8 cellular contexts compared by ENCODE assay signal in genomic region chr17:28041844-28042656, GRCh38. TPM values are rescaled to one million over a fixed set of nuclear protein-coding genes. Genes with fewer than 3 reads are reported as not detected.
DNase-seq lines count a peak whose midpoint lies in the region; ATAC-seq and TF ChIP-seq lines count a peak whose summit lies in the region.

No MANE protein-coding gene starts in this region.

- H3K9me3 ChIP-seq in iPS DF 6.9 (ENCODE audit: control insufficient read depth, insufficient read depth, low read length): no peaks in the 10 kb centered on the region
- no peaks in the 10 kb centered on the region for H3K9me3 ChIP-seq in smooth muscle cell (replicated peaks; ENCODE audit: low read depth)

- H3K4me2 ChIP-seq in smooth muscle cell: peak overlapping the region; percentile 95

- peak overlapping the region; percentile 91 for H3K9ac ChIP-seq in smooth muscle cell (ENCODE audit: low read depth)

- WGBS in iPS DF 6.9 (ENCODE audit: insufficient coverage, insufficient read length): no CpG with 5 or more reads among the region's 34 CpGs
- WGBS in smooth muscle cell (ENCODE audit: low lambda C conversion rate): 3% methylated on average over 15 of the region's 34 CpGs

- peaks cover 63% of the 10 kb centered on the region for H3K4me1 Mint-ChIP-seq in activated CD8-positive, alpha-beta T cell treated with anti-CD3 and anti-CD28 coated beads, Interleukin-2, amount 10 ng/mL, durations not matched to agents 7 days and 5 days (ENCODE audit: low read depth)

- peaks cover 31% of the 10 kb centered on the region for H3K36me3 Mint-ChIP-seq in activated CD8-positive, alpha-beta T cell treated with anti-CD3 and anti-CD28 coated beads, Interleukin-2, amount 10 ng/mL, durations not matched to agents 7 days and 5 days (ENCODE audit: low read depth)

- H3K27ac Mint-ChIP-seq in activated CD8-positive, alpha-beta T cell treated with anti-CD3 and anti-CD28 coated beads, Interleukin-2, amount 10 ng/mL, durations not matched to agents 7 days and 5 days: peak overlapping the region; percentile 78

- H3K4me3 ChIP-seq in iPS DF 6.9 (ENCODE audit: low read length) (peak overlapping the region; percentile 81), smooth muscle cell (peak overlapping the region; percentile 93)

- H4K20me1 ChIP-seq in smooth muscle cell (ENCODE audit: low read depth): peaks cover 46% of the 10 kb centered on the region

- H3K36me3 ChIP-seq in iPS DF 6.9 (ENCODE audit: control insufficient read depth, insufficient read depth, low read length) (no peaks in the 10 kb centered on the region; the same call in 1 of the 2 replicates), smooth muscle cell (ENCODE audit: low read depth) (no peaks in the 10 kb centered on the region)

- H3K27ac ChIP-seq in iPS DF 6.9 (ENCODE audit: low read length) (no peak overlapping the region), smooth muscle cell (ENCODE audit: low read depth) (peak overlapping the region; percentile 60)

- TF ChIP-seq CTCF in smooth muscle cell (IDR thresholded peaks at IDR 0.05; ENCODE audit: borderline replicate concordance, insufficient read depth, poor library complexity, severe bottlenecking): no peak

- H3F3A ChIP-seq in smooth muscle cell (ENCODE audit: low read depth): no peaks in the 10 kb centered on the region

- H3K9me3 Mint-ChIP-seq in activated CD8-positive, alpha-beta T cell treated with anti-CD3 and anti-CD28 coated beads, Interleukin-2, amount 10 ng/mL, durations not matched to agents 7 days and 5 days (ENCODE audit: insufficient read depth): no peaks in the 10 kb centered on the region

- H3K27me3 ChIP-seq in iPS DF 6.9 (ENCODE audit: control insufficient read depth, insufficient read depth, low read length) (no peaks in the 10 kb centered on the region), smooth muscle cell (ENCODE audit: low read depth) (no peaks in the 10 kb centered on the region)

- no peak for DNase-seq in activated CD8-positive, alpha-beta T cell treated with anti-CD3 and anti-CD28 coated beads, Interleukin-2, amount 10 ng/mL, durations not matched to agents 7 days and 5 days
- DNase-seq in iPS DF 6.9 (ENCODE audit: low read depth, low spot score) (no peak), smooth muscle cell (lab: John Stamatoyannopoulos, UW; ENCODE audit: unreplicated experiment) (no peak), NCI-H2029 (lab: John Stamatoyannopoulos, UW) (no peak), T1000 (lab: John Stamatoyannopoulos, UW) (no peak)

- CTCF ChIA-PET in activated CD8-positive, alpha-beta T cell treated with anti-CD3 and anti-CD28 coated beads, Interleukin-2, amount 10 ng/mL, durations not matched to agents 7 days and 5 days (lab: Charles Lee): interaction anchor here (1.3 to 1.8 kb wide), 2 partner anchors 149 to 237 kb away, joined by 3 to 7 read pairs; partner anchors contain the start of gene LYRM9

- H3K79me2 ChIP-seq in smooth muscle cell (ENCODE audit: low read depth): peaks cover 53% of the 10 kb centered on the region

- POLR2A ChIA-PET in activated CD8-positive, alpha-beta T cell treated with anti-CD3 and anti-CD28 coated beads, Interleukin-2, amount 10 ng/mL, durations not matched to agents 7 days and 5 days (lab: Charles Lee): interaction anchor here (1.0 kb wide), 1 partner anchor 34 kb away, joined by 5 read pairs; no protein-coding TSS in a partner anchor

- H3K4me3 Mint-ChIP-seq in activated CD8-positive, alpha-beta T cell treated with anti-CD3 and anti-CD28 coated beads, Interleukin-2, amount 10 ng/mL, durations not matched to agents 7 days and 5 days: peak overlapping the region; percentile 82

- ATAC-seq in GM18519 (IDR thresholded peaks at IDR 0.05; ENCODE audit: low FRiP score, unreplicated experiment) (peak; percentile 2), HG02973 (IDR thresholded peaks at IDR 0.05; ENCODE audit: unreplicated experiment) (peak; percentile 2), GM21515 (IDR thresholded peaks at IDR 0.05; ENCODE audit: unreplicated experiment) (no peak)
- ATAC-seq in activated CD8-positive, alpha-beta T cell treated with anti-CD3 and anti-CD28 coated beads, Interleukin-2, amount 10 ng/mL, durations not matched to agents 7 days and 5 days: no peak

- H3K27me3 Mint-ChIP-seq in activated CD8-positive, alpha-beta T cell treated with anti-CD3 and anti-CD28 coated beads, Interleukin-2, amount 10 ng/mL, durations not matched to agents 7 days and 5 days (ENCODE audit: low read depth): peaks cover 3% of the 10 kb centered on the region

- H2AFZ ChIP-seq in smooth muscle cell (ENCODE audit: low read depth): peak overlapping the region; percentile 69

- H3K4me1 ChIP-seq in iPS DF 6.9 (ENCODE audit: control insufficient read depth, insufficient read depth, low read length) (peaks cover 5% of the 10 kb centered on the region), smooth muscle cell (ENCODE audit: low read depth) (peaks cover 29% of the 10 kb centered on the region)

RNA-seq across cellular contexts. Expression of gene NLK, which starts 0.4 kb away (rescaled TPM):
- total RNA-seq in activated CD8-positive, alpha-beta T cell treated with anti-CD3 and anti-CD28 coated beads, Interleukin-2, amount 10 ng/mL, durations not matched to agents 7 days and 5 days: 10 to 100 TPM; 11.2 to 12.0 TPM
- 10.1 and 18.0 TPM in 2 replicates for total RNA-seq in smooth muscle cell
- 1.8 and 5.0 TPM in 2 replicates for polyA plus RNA-seq in smooth muscle cell

Comparison
In these comparisons a context has a peak if more than half of its experiments do, and no peak if none do; other contexts are left out.
1. ATAC-seq: peak in GM18519 (single experiment) and HG02973 (single experiment); none in activated CD8-positive, alpha-beta T cell treated with anti-CD3 and anti-CD28 coated beads, Interleukin-2, amount 10 ng/mL, durations not matched to agents 7 days and 5 days (single experiment) and GM21515 (single experiment).